Comparison of ENCODE assay signal across 18 cellular contexts in the genomic region with DNA sequence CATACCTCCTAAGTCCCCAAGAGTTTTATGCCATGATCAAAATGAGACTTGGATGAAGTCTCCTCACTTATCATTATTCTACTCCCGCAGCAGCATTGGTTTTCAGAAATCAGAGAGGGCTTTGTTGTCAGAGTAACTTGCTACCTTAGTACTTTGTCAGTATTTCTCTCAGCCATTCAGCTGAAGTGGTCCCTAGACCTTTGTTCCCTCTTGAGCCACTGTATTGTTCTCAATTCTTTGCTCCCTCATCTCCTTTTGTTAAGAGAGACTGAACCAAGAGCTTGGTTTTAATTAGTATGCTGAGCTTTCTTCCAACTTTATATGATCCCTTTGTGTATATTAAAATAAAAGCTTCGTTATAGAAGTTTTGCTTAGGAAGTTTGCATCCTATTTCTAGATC.
DNase-seq lines count a peak whose midpoint lies in the region; ATAC-seq and TF ChIP-seq lines count a peak whose summit lies in the region.
"Had no signal": no experiment of that assay in that cellular context is flagged by ENCODE, and none has a peak within 500 bp of the region (broad histone marks: within the 10 kb centered on the region; RNA-seq: fewer than 3 reads in every experiment).

No MANE protein-coding gene starts in this region.

- H3K36me3 ChIP-seq in ectodermal cell (ENCODE audit: control insufficient read depth, insufficient read depth, low read length) = no peaks in the 10 kb centered on the region
- H3K36me3 ChIP-seq: heart right ventricle, neutrophil had no signal

- peaks cover 13% of the 10 kb centered on the region for H3K4me1 ChIP-seq in ectodermal cell (ENCODE audit: control insufficient read depth, insufficient read depth, low read length)

- no peaks in the 10 kb centered on the region for H3K9me3 ChIP-seq in ectodermal cell (ENCODE audit: control insufficient read depth, low read length)
- H3K9me3 ChIP-seq: heart right ventricle, neutrophil had no signal

- TF ChIP-seq CTCF in osteocyte (IDR thresholded peaks at IDR 0.05) = no peak

- peaks cover 48% of the 10 kb centered on the region for H3K4me1 Mint-ChIP-seq in activated CD4-positive, alpha-beta T cell treated with anti-CD3 and anti-CD28 coated beads, Interleukin-2, amount 10 ng/mL, durations not matched to agents 24 days and 14 days
- H3K4me1 Mint-ChIP-seq in osteocyte (ENCODE audit: unreplicated experiment) = peaks cover 44% of the 10 kb centered on the region

- 38 to 56% methylated on average over 1 of the region's 2 CpGs for WGBS in ectodermal cell, 2 experiments

- intact Hi-C loops in activated CD4-positive, alpha-beta T cell treated with anti-CD3 and anti-CD28 coated beads, Interleukin-2, amount 10 ng/mL, durations not matched to agents 24 days and 14 days (cut with micrococcal nuclease) = no loop called here

- H3K27ac ChIP-seq in ectodermal cell (ENCODE audit: insufficient read depth, low read depth, low read length, poor library complexity, severe bottlenecking) = peak overlapping the region; percentile 73
- H3K27ac ChIP-seq: heart right ventricle had no signal

- peaks cover 9% of the 10 kb centered on the region for H3K9me3 Mint-ChIP-seq in activated CD4-positive, alpha-beta T cell treated with anti-CD3 and anti-CD28 coated beads, Interleukin-2, amount 10 ng/mL, durations not matched to agents 24 days and 14 days
- H3K9me3 Mint-ChIP-seq in osteocyte (ENCODE audit: unreplicated experiment) = no peaks in the 10 kb centered on the region

- H3K27me3 ChIP-seq in ectodermal cell (ENCODE audit: control insufficient read depth, insufficient read depth, low read length, poor library complexity, severe bottlenecking) = no peaks in the 10 kb centered on the region
- H3K27me3 ChIP-seq: heart right ventricle, neutrophil had no signal

- no peaks in the 10 kb centered on the region for H3K27me3 Mint-ChIP-seq in activated CD4-positive, alpha-beta T cell treated with anti-CD3 and anti-CD28 coated beads, Interleukin-2, amount 10 ng/mL, durations not matched to agents 24 days and 14 days
- no peaks in the 10 kb centered on the region for H3K27me3 Mint-ChIP-seq in osteocyte (ENCODE audit: unreplicated experiment)

- H3K36me3 Mint-ChIP-seq in activated CD4-positive, alpha-beta T cell treated with anti-CD3 and anti-CD28 coated beads, Interleukin-2, amount 10 ng/mL, durations not matched to agents 24 days and 14 days (ENCODE audit: low read depth) = peaks cover 48% of the 10 kb centered on the region
- H3K36me3 Mint-ChIP-seq in osteocyte (ENCODE audit: unreplicated experiment) = no peaks in the 10 kb centered on the region

- no peak overlapping the region for H3K4me3 Mint-ChIP-seq in activated CD4-positive, alpha-beta T cell treated with anti-CD3 and anti-CD28 coated beads, Interleukin-2, amount 10 ng/mL, durations not matched to agents 24 days and 14 days
- H3K4me3 Mint-ChIP-seq in osteocyte (ENCODE audit: unreplicated experiment) = no peak overlapping the region

- H3K27ac Mint-ChIP-seq in activated CD4-positive, alpha-beta T cell treated with anti-CD3 and anti-CD28 coated beads, Interleukin-2, amount 10 ng/mL, durations not matched to agents 24 days and 14 days = peak overlapping the region; percentile 52
- peak overlapping the region; percentile 98 for H3K27ac Mint-ChIP-seq in osteocyte (ENCODE audit: unreplicated experiment)

- H3K4me3 ChIP-seq in ectodermal cell (ENCODE audit: insufficient read depth, low read depth, low read length) = no peak overlapping the region
- H3K4me3 ChIP-seq: heart right ventricle had no signal

- ATAC-seq in HG02763 (IDR thresholded peaks at IDR 0.05; ENCODE audit: unreplicated experiment) (no peak), HG03520 (IDR thresholded peaks at IDR 0.05; ENCODE audit: unreplicated experiment) (no peak), HG03159 (IDR thresholded peaks at IDR 0.05; ENCODE audit: unreplicated experiment) (no peak)
- ATAC-seq: heart right ventricle, right cardiac atrium had no signal

- no peak for DNase-seq in activated CD4-positive, alpha-beta T cell treated with anti-CD3 and anti-CD28 coated beads, Interleukin-2, amount 10 ng/mL, durations not matched to agents 24 days and 14 days
- DNase-seq in activated CD4-positive, alpha-beta T cell treated with anti-CD3 and anti-CD28 coated beads for 48 hours = no peak
- peak; percentile 2 for DNase-seq in NCI-H69 (lab: John Stamatoyannopoulos, UW)
- no peak for DNase-seq in osteocyte (ENCODE audit: extremely low spot score, unreplicated experiment)
- DNase-seq: activated gamma-delta T cell treated with Interleukin-2 at 50 U/mL for 16 hours; effector CD4-positive, alpha-beta T cell; heart right ventricle; islet precursor cell; mammary epithelial cell; NCI-H1105 treated with DMSO at 0.1 percent for 48 hours; right cardiac atrium; stimulated activated CD4-positive, alpha-beta T cell treated with anti-CD3 and anti-CD28 coated beads, Interleukin-15, amount 100 ng/mL, for 24 hours; stimulated activated naive CD4-positive, alpha-beta T cell treated with Interleukin-2 at 50 U/mL for 16 hours had no signal
